1 cellular context compared by ENCODE assay signal in the genomic region with DNA sequence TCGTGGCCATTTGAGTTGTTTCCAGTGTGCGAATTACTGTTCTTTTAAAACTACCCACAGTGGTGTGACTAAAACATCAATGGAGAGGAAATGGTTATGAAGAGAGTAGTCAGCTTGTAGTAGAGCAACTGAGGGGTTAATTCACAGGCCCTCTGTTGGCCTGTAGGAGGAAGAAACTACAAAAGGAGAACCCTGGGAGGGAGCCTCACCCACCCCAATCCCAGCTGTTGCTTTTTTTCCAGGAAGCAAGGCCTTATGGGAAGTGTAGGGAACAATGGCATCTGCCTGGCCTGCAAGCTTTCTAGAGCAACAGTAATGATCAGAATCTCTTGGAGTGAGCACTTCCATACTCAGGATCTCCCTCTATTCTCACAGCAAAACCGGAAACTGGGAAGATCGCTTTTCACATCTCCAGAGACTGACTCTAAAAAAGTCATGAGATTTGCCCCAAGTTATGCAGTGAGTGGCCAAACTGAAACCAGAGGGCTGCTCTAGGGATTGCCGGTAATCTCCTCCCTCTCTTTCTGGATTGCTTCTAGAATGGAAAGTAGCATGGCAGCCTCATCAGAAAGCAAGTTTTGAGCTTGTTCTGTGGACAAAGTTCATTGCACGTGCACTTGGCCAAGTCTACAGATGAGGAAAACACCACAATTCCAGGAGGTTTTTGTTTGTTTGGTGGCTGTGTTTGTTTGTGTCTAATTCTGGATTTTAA.
TF ChIP-seq lines count a peak whose summit lies in the region.

No MANE protein-coding gene starts in this region.

TF ChIP-seq in HepG2, 621 proteins besides CTCF, POLR2A, EP300 and RAD21 (continued from another document):
- TF ChIP-seq, protein P1, sequence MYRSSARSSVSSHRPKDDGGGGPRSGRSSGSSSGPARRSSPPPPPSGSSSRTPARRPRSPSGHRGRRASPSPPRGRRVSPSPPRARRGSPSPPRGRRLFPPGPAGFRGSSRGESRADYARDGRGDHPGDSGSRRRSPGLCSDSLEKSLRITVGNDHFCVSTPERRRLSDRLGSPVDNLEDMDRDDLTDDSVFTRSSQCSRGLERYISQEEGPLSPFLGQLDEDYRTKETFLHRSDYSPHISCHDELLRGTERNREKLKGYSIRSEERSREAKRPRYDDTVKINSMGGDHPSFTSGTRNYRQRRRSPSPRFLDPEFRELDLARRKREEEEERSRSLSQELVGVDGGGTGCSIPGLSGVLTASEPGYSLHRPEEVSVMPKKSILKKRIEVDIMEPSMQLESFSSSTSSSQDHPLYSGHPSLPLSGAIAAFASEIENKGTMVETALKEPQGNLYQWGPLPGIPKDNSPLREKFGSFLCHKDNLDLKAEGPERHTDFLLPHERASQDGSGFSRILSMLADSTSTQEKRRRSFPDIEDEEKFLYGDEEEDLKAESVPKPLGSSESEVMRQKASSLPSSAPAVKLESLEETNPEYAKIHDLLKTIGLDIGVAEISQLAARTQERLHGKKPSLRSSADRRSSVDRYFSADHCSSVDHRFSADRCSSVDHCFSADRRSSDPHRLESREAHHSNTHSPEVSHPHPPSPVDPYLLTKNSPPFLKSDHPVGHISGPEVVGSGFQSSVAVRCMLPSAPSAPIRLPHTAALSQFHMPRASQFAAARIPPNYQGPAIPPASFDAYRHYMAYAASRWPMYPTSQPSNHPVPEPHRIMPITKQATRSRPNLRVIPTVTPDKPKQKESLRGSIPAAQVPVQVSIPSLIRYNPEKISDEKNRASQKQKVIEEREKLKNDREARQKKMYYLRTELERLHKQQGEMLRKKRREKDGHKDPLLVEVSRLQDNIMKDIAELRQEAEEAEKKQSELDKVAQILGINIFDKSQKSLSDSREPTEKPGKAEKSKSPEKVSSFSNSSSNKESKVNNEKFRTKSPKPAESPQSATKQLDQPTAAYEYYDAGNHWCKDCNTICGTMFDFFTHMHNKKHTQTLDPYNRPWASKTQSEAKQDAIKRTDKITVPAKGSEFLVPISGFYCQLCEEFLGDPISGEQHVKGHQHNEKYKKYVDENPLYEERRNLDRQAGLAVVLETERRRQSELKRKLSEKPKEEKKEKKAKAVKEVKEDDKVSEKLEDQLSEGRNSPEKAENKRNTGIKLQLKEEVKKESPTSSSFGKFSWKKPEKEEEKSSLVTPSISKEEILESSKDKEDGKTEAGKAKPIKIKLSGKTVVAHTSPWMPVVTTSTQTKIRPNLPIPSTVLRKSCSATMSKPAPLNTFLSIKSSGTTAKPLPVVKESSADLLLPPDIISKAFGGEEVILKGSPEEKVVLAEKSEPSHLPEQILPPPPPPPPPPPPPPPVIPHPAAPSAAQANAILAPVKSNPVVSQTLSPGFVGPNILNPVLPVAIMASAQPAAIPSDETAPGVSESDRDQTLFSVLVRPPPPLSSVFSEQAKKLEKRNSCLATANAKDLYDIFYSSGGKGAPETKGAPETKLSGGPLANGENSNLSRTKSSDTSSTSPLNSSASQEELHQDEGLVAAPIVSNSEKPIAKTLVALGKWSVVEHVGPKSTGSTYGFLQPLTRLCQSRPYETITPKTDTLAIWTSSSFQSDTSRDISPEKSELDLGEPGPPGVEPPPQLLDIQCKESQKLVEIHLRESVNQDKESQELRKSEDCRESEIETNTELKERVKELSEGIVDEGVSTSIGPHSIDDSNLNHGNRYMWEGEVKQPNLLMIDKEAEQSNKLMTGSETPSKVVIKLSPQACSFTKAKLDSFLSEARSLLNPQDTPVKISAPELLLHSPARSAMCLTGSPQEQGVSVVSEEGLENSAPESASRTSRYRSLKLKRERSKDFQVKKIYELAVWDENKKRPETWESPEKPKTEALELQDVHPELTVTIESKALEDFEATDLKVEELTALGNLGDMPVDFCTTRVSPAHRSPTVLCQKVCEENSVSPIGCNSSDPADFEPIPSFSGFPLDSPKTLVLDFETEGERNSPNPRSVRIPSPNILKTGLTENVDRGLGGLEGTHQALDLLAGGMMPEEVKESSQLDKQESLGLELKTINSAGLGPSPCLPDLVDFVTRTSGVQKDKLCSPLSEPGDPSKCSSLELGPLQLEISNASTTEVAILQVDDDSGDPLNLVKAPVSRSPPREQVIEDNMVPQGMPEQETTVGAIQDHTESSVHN (CRISPR knock-in tag; IDR thresholded peaks at IDR 0.05): no peak
- TF ChIP-seq, protein P2, sequence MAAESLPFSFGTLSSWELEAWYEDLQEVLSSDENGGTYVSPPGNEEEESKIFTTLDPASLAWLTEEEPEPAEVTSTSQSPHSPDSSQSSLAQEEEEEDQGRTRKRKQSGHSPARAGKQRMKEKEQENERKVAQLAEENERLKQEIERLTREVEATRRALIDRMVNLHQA (CRISPR knock-in tag; IDR thresholded peaks at IDR 0.05): no peak
- TF ChIP-seq SP140L (CRISPR knock-in tag; IDR thresholded peaks at IDR 0.05; ENCODE audit: borderline replicate concordance) (no peak), BRCA1 (CRISPR knock-in tag; IDR thresholded peaks at IDR 0.05) (no peak), ZNF652 (CRISPR knock-in tag; IDR thresholded peaks at IDR 0.05; ENCODE audit: borderline replicate concordance, low read depth) (peak; percentile 78), ZNF143 (CRISPR knock-in tag; IDR thresholded peaks at IDR 0.05) (0 out of 2 replicates have a peak, but pooled peaks have one; percentile 54), MEIS2 (CRISPR knock-in tag; IDR thresholded peaks at IDR 0.05) (no peak), TEAD2 (CRISPR knock-in tag; IDR thresholded peaks at IDR 0.05) (no peak), HNRNPUL1 (IDR thresholded peaks at IDR 0.05; ENCODE audit: low read depth, low read length) (no peak), ZNF572 (CRISPR knock-in tag; IDR thresholded peaks at IDR 0.05) (no peak), ZNF451 (CRISPR knock-in tag; IDR thresholded peaks at IDR 0.05) (no peak), RBAK (CRISPR knock-in tag; IDR thresholded peaks at IDR 0.05) (no peak), ZMAT3 (CRISPR knock-in tag; conservative IDR thresholded peaks at IDR 0.05) (no peak)
- TF ChIP-seq, protein P3, sequence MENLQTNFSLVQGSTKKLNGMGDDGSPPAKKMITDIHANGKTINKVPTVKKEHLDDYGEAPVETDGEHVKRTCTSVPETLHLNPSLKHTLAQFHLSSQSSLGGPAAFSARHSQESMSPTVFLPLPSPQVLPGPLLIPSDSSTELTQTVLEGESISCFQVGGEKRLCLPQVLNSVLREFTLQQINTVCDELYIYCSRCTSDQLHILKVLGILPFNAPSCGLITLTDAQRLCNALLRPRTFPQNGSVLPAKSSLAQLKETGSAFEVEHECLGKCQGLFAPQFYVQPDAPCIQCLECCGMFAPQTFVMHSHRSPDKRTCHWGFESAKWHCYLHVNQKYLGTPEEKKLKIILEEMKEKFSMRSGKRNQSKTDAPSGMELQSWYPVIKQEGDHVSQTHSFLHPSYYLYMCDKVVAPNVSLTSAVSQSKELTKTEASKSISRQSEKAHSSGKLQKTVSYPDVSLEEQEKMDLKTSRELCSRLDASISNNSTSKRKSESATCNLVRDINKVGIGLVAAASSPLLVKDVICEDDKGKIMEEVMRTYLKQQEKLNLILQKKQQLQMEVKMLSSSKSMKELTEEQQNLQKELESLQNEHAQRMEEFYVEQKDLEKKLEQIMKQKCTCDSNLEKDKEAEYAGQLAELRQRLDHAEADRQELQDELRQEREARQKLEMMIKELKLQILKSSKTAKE (CRISPR knock-in tag; IDR thresholded peaks at IDR 0.05; ENCODE audit: borderline replicate concordance): no peak
- TF ChIP-seq, protein P4, sequence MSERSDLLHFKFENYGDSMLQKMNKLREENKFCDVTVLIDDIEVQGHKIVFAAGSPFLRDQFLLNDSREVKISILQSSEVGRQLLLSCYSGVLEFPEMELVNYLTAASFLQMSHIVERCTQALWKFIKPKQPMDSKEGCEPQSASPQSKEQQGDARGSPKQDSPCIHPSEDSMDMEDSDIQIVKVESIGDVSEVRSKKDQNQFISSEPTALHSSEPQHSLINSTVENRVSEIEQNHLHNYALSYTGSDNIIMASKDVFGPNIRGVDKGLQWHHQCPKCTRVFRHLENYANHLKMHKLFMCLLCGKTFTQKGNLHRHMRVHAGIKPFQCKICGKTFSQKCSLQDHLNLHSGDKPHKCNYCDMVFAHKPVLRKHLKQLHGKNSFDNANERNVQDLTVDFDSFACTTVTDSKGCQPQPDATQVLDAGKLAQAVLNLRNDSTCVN (CRISPR knock-in tag; IDR thresholded peaks at IDR 0.05; ENCODE audit: borderline replicate concordance): peak; percentile 95
- TF ChIP-seq, protein P5, sequence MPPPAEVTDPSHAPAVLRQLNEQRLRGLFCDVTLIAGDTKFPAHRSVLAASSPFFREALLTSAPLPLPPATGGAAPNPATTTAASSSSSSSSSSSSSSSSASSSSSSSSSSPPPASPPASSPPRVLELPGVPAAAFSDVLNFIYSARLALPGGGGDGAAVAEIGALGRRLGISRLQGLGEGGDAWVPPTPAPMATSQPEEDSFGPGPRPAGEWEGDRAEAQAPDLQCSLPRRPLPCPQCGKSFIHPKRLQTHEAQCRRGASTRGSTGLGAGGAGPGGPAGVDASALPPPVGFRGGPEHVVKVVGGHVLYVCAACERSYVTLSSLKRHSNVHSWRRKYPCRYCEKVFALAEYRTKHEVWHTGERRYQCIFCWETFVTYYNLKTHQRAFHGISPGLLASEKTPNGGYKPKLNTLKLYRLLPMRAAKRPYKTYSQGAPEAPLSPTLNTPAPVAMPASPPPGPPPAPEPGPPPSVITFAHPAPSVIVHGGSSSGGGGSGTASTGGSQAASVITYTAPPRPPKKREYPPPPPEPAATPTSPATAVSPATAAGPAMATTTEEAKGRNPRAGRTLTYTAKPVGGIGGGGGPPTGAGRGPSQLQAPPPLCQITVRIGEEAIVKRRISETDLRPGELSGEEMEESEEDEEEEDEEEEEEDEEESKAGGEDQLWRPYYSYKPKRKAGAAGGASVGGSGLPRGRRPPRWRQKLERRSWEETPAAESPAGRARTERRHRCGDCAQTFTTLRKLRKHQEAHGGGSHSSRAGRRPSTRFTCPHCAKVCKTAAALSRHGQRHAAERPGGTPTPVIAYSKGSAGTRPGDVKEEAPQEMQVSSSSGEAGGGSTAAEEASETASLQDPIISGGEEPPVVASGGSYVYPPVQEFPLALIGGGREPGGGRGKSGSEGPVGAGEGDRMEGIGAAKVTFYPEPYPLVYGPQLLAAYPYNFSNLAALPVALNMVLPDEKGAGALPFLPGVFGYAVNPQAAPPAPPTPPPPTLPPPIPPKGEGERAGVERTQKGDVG (CRISPR knock-in tag; IDR thresholded peaks at IDR 0.05; ENCODE audit: borderline replicate concordance): no peak
